Comparison of ENCODE assay signal across 25 cellular contexts in the genomic region with DNA sequence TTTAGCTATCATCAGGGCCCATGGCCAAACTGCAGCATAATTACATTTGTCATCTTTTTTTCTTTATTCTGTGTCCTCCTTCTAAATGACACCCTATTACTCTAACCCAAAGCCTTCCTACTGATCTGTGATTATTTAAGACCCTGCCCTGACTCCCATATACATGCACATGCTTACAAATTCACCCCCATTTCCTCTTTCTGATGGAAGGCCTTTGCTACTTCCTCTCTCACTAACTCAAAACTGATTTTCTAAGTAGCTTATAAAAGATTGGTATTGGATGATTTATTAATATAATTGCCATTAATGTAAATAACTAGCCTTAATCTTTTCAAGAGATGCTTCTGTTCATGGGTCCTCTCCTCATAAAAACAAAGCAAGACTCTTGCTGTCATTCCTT.
"Had no signal": no experiment of that assay in that cellular context is flagged by ENCODE, and none has a peak within 500 bp of the region (broad histone marks: within the 10 kb centered on the region; RNA-seq: fewer than 3 reads in every experiment).

No MANE protein-coding gene starts in this region.

- DNase-seq: activated effector memory CD4-positive, alpha-beta T cell treated with anti-CD3 and anti-CD28 coated beads, Interleukin-2, amount 50 U/mL, for 16 hours; activated effector memory CD4-positive, alpha-beta T cell treated with Interleukin-2 at 50 U/mL for 16 hours; activated gamma-delta T cell; activated gamma-delta T cell treated with Interleukin-2 at 50 U/mL for 16 hours; activated naive CD4-positive, alpha-beta T cell; activated naive CD4-positive, alpha-beta T cell treated with anti-CD3 and anti-CD28 coated beads for 36 hours; activated naive CD4-positive, alpha-beta T cell treated with anti-CD3 and anti-CD28 coated beads, Interleukin-2, amount 10 ng/mL, durations not matched to agents 7 days and 5 days; activated naive CD4-positive, alpha-beta T cell treated with anti-CD3 and anti-CD28 coated beads, Interleukin-2, amount 50 U/mL, for 16 hours; activated naive CD4-positive, alpha-beta T cell treated with Interleukin-2 at 50 U/mL for 16 hours; activated naive CD8-positive, alpha-beta T cell treated with anti-CD3 and anti-CD28 coated beads for 36 hours; activated naive CD8-positive, alpha-beta T cell treated with anti-CD3 and anti-CD28 coated beads, Interleukin-2, amount 10 ng/mL, durations not matched to agents 7 days and 5 days; activated naive CD8-positive, alpha-beta T cell treated with anti-CD3 and anti-CD28 coated beads, Interleukin-2, amount 50 U/mL, for 24 hours; activated T-cell treated with anti-CD3 and anti-CD28 coated beads, Interleukin-2, amount 50 U/mL, for 4 hours; activated T-cell treated with anti-CD3 and anti-CD28 coated beads, Interleukin-2, amount 50 U/mL, for 48 hours; activated T-cell treated with anti-CD3 and anti-CD28 coated beads, Interleukin-2, amount 50 U/mL, for 72 hours; adrenal gland; amniotic stem cell; amygdala; anterior cingulate cortex; aorta; body of pancreas; brain microvascular endothelial cell; caudate nucleus; central memory CD4-positive, alpha-beta T cell; cerebellar nuclear complex had no signal
